ENCODE assay signal across 2 cellular contexts in the genomic region with DNA sequence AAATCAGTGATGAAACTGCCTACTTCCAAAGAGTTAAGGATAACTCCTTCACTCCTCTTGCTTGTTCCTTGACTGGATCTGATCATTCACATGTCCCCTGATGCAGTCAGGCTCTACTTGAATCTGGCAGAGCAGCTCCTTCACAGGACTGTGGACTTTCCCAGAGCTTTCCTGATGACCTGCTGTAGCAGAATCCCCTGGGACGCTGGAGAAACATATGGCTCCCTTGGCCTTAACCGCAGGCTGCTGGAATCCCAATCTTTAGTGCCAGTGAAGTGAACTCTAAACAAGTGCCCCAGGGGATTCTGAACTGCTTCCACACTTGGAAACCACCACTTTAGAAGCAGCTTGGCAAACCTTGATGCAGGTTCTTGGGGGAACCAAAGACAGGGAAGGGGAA.
TF ChIP-seq lines count a peak whose summit lies in the region.

No MANE protein-coding gene starts in this region.

TF ChIP-seq in HEK293, 187 proteins besides CTCF, POLR2A, EP300 and RAD21 (continued from another document):
- TF ChIP-seq, protein P1, sequence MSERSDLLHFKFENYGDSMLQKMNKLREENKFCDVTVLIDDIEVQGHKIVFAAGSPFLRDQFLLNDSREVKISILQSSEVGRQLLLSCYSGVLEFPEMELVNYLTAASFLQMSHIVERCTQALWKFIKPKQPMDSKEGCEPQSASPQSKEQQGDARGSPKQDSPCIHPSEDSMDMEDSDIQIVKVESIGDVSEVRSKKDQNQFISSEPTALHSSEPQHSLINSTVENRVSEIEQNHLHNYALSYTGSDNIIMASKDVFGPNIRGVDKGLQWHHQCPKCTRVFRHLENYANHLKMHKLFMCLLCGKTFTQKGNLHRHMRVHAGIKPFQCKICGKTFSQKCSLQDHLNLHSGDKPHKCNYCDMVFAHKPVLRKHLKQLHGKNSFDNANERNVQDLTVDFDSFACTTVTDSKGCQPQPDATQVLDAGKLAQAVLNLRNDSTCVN (tag by site-specific recombination; optimal IDR thresholded peaks at IDR 0.05) = no peak
- 0 out of 2 replicates have a peak, but pooled peaks have one; percentile 24 for TF ChIP-seq MZF1 (tag by site-specific recombination; IDR thresholded peaks at IDR 0.05; ENCODE audit: borderline replicate concordance)
- no peak for TF ChIP-seq REPIN1 (tag by site-specific recombination; IDR thresholded peaks at IDR 0.05; ENCODE audit: low read depth)
- TF ChIP-seq ZNF132 (tag by site-specific recombination; IDR thresholded peaks at IDR 0.05; ENCODE audit: borderline replicate concordance) = no peak
- no peak for TF ChIP-seq ZNF747 (tag by site-specific recombination; IDR thresholded peaks at IDR 0.05)

TF ChIP-seq in HepG2, 621 proteins besides CTCF, POLR2A, EP300 and RAD21 (continued from another document):
- TF ChIP-seq, protein P2, sequence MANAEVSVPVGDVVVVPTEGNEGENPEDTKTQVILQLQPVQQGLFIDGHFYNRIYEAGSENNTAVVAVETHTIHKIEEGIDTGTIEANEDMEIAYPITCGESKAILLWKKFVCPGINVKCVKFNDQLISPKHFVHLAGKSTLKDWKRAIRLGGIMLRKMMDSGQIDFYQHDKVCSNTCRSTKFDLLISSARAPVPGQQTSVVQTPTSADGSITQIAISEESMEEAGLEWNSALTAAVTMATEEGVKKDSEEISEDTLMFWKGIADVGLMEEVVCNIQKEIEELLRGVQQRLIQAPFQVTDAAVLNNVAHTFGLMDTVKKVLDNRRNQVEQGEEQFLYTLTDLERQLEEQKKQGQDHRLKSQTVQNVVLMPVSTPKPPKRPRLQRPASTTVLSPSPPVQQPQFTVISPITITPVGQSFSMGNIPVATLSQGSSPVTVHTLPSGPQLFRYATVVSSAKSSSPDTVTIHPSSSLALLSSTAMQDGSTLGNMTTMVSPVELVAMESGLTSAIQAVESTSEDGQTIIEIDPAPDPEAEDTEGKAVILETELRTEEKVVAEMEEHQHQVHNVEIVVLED (CRISPR knock-in tag; IDR thresholded peaks at IDR 0.05; ENCODE audit: borderline replicate concordance) = no peak
- TF ChIP-seq, protein P3, sequence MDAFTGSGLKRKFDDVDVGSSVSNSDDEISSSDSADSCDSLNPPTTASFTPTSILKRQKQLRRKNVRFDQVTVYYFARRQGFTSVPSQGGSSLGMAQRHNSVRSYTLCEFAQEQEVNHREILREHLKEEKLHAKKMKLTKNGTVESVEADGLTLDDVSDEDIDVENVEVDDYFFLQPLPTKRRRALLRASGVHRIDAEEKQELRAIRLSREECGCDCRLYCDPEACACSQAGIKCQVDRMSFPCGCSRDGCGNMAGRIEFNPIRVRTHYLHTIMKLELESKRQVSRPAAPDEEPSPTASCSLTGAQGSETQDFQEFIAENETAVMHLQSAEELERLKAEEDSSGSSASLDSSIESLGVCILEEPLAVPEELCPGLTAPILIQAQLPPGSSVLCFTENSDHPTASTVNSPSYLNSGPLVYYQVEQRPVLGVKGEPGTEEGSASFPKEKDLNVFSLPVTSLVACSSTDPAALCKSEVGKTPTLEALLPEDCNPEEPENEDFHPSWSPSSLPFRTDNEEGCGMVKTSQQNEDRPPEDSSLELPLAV (CRISPR knock-in tag; conservative IDR thresholded peaks at IDR 0.05; ENCODE audit: low read depth) = no peak
- TF ChIP-seq SOX5 (CRISPR knock-in tag; IDR thresholded peaks at IDR 0.05; ENCODE audit: borderline replicate concordance) (no peak), ZNF260 (CRISPR knock-in tag; IDR thresholded peaks at IDR 0.05; ENCODE audit: borderline replicate concordance, low read depth) (no peak), ZFP36 (IDR thresholded peaks at IDR 0.05; ENCODE audit: borderline replicate concordance, low read depth, low read length, partially characterized antibody) (no peak), MTF1 (CRISPR knock-in tag; IDR thresholded peaks at IDR 0.05) (no peak), RARG (CRISPR knock-in tag; IDR thresholded peaks at IDR 0.05; ENCODE audit: low read depth) (no peak), IRF2 (CRISPR knock-in tag; IDR thresholded peaks at IDR 0.05) (no peak), ARID2 (CRISPR knock-in tag; IDR thresholded peaks at IDR 0.05; ENCODE audit: borderline replicate concordance) (no peak), HMG20A (CRISPR knock-in tag; IDR thresholded peaks at IDR 0.05; ENCODE audit: borderline replicate concordance) (no peak), U2AF1 (optimal IDR thresholded peaks at IDR 0.05; ENCODE audit: low read depth, low read length) (no peak), ZNF660 (CRISPR knock-in tag; IDR thresholded peaks at IDR 0.05; ENCODE audit: borderline replicate concordance, low read depth) (no peak), ZNF713 (CRISPR knock-in tag; IDR thresholded peaks at IDR 0.05) (no peak)
- TF ChIP-seq, protein P4, sequence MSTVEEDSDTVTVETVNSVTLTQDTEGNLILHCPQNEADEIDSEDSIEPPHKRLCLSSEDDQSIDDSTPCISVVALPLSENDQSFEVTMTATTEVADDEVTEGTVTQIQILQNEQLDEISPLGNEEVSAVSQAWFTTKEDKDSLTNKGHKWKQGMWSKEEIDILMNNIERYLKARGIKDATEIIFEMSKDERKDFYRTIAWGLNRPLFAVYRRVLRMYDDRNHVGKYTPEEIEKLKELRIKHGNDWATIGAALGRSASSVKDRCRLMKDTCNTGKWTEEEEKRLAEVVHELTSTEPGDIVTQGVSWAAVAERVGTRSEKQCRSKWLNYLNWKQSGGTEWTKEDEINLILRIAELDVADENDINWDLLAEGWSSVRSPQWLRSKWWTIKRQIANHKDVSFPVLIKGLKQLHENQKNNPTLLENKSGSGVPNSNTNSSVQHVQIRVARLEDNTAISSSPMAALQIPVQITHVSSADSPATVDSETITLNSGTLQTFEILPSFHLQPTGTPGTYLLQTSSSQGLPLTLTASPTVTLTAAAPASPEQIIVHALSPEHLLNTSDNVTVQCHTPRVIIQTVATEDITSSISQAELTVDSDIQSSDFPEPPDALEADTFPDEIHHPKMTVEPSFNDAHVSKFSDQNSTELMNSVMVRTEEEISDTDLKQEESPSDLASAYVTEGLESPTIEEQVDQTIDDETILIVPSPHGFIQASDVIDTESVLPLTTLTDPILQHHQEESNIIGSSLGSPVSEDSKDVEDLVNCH (CRISPR knock-in tag; IDR thresholded peaks at IDR 0.05) = no peak
- TF ChIP-seq, protein P5, sequence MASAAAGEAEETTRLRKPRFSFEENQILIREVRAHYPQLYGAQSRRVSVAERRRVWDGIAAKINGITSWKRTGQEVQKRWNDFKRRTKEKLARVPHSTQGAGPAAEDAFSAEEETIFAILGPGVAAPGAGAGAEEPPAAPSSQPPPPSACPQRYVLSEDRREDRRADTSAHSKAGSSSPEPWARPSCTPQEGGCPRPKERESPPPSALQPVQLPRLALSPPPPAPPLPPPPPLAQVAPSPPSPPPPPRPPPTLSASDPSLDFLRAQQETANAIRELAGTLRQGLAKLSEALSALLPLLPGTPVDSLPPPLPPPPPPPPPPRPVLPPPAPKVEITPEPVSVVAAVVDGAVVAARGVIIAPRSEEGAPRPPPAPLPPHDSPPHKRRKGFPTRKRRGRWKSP (CRISPR knock-in tag; IDR thresholded peaks at IDR 0.05) = no peak
